In genomic region chr7:137774793-137775201, GRCh38 we compare ENCODE assay signal across 12 cellular contexts.
DNase-seq lines count a peak whose midpoint lies in the region; ATAC-seq and TF ChIP-seq lines count a peak whose summit lies in the region.
"Had no signal": no experiment of that assay in that cellular context is flagged by ENCODE, and none has a peak within 500 bp of the region (broad histone marks: within the 10 kb centered on the region; RNA-seq: fewer than 3 reads in every experiment).

No MANE protein-coding gene starts in this region.

- H2AFZ ChIP-seq in mesenchymal stem cell (ENCODE audit: low read depth, low read length): no peak overlapping the region

- no peak overlapping the region for H4K91ac ChIP-seq in mesenchymal stem cell (ENCODE audit: low read length)

- H2BK120ac ChIP-seq in mesenchymal stem cell (ENCODE audit: low read depth, low read length): no peak overlapping the region

- peaks cover 2% of the 10 kb centered on the region for H3K4me1 ChIP-seq in mesenchymal stem cell (ENCODE audit: control insufficient read depth, insufficient read depth, low read depth, low read length)
- H3K4me1 ChIP-seq: HAP-1 had no signal

- H2AK5ac ChIP-seq in mesenchymal stem cell (ENCODE audit: low read length, severe bottlenecking): no peak overlapping the region

- H3K36me3 ChIP-seq in mesenchymal stem cell (ENCODE audit: control insufficient read depth in 1 of 2, insufficient read depth in 2 of 2, low read depth in 1 of 2, low read length in 2 of 2): no peaks in the 10 kb centered on the region
- H3K36me3 ChIP-seq: HAP-1 had no signal

- no peaks in the 10 kb centered on the region for H3K9me3 ChIP-seq in mesenchymal stem cell (ENCODE audit: control insufficient read depth, low read length)
- H3K9me3 ChIP-seq: HAP-1 had no signal

- H3K9ac ChIP-seq in mesenchymal stem cell (ENCODE audit: low read length): peak overlapping the region; percentile 84

- peak; percentile 53 for ATAC-seq in activated CD4-positive, alpha-beta T cell treated with anti-CD3 and anti-CD28 coated beads for 36 hours
- peak; percentile 58 for ATAC-seq in HG03469 (IDR thresholded peaks at IDR 0.05; ENCODE audit: unreplicated experiment)
- no peak for ATAC-seq in natural killer cell
- ATAC-seq in HG02973 (IDR thresholded peaks at IDR 0.05; ENCODE audit: unreplicated experiment): no peak

- H3K4me3 ChIP-seq in astrocyte of the spinal cord (ENCODE audit: low read depth, low read length) (no peak overlapping the region), mesenchymal stem cell (ENCODE audit: insufficient read depth in 1 of 2, low read depth in 1 of 2, low read length in 2 of 2) (no peak overlapping the region)
- H3K4me3 ChIP-seq: HAP-1 had no signal

- H3K4me1 Mint-ChIP-seq in activated CD4-positive, alpha-beta T cell treated with anti-CD3 and anti-CD28 coated beads for 36 hours: peaks cover 2% of the 10 kb centered on the region
- no peaks in the 10 kb centered on the region for H3K4me1 Mint-ChIP-seq in activated CD4-positive, alpha-beta T cell treated with anti-CD3 and anti-CD28 coated beads, Interleukin-2, amount 10 ng/mL, durations not matched to agents 7 days and 5 days
- H3K4me1 Mint-ChIP-seq in natural killer cell: no peaks in the 10 kb centered on the region

- H3K79me1 ChIP-seq in mesenchymal stem cell (replicated peaks; ENCODE audit: low read length, poor library complexity, severe bottlenecking): no peaks in the 10 kb centered on the region

- TF ChIP-seq CTCF in astrocyte of the spinal cord (IDR thresholded peaks at IDR 0.05; ENCODE audit: low read depth, low read length) (no peak), natural killer cell (IDR thresholded peaks at IDR 0.05) (no peak)

- no peak overlapping the region for H3K27ac Mint-ChIP-seq in activated CD4-positive, alpha-beta T cell treated with anti-CD3 and anti-CD28 coated beads for 36 hours
- no peak overlapping the region for H3K27ac Mint-ChIP-seq in activated CD4-positive, alpha-beta T cell treated with anti-CD3 and anti-CD28 coated beads, Interleukin-2, amount 10 ng/mL, durations not matched to agents 7 days and 5 days
- no peak overlapping the region for H3K27ac Mint-ChIP-seq in natural killer cell

- H3K4me3 Mint-ChIP-seq in activated CD4-positive, alpha-beta T cell treated with anti-CD3 and anti-CD28 coated beads for 36 hours: peak overlapping the region; percentile 47
- H3K4me3 Mint-ChIP-seq in activated CD4-positive, alpha-beta T cell treated with anti-CD3 and anti-CD28 coated beads, Interleukin-2, amount 10 ng/mL, durations not matched to agents 7 days and 5 days: no peak overlapping the region
- no peak overlapping the region for H3K4me3 Mint-ChIP-seq in natural killer cell

- CTCF ChIA-PET in activated CD4-positive, alpha-beta T cell treated with anti-CD3 and anti-CD28 coated beads for 36 hours (lab: Charles Lee): interaction anchor here (0.7 kb wide), 2 partner anchors 33 to 319 kb away, joined by 3 read pairs; no protein-coding TSS in a partner anchor
- CTCF ChIA-PET in activated CD4-positive, alpha-beta T cell treated with anti-CD3 and anti-CD28 coated beads, Interleukin-2, amount 10 ng/mL, durations not matched to agents 7 days and 5 days (lab: Charles Lee): no interaction called here

- H3K27me3 ChIP-seq in mesenchymal stem cell (ENCODE audit: control insufficient read depth in 1 of 2, insufficient read depth in 1 of 2, low read length in 2 of 2): no peaks in the 10 kb centered on the region

- 69% methylated on average over 4 of the region's 4 CpGs for WGBS in mesenchymal stem cell

- no peak overlapping the region for H2BK5ac ChIP-seq in mesenchymal stem cell (ENCODE audit: low read depth, low read length, poor library complexity, severe bottlenecking)

- no peak overlapping the region for H3K4me2 ChIP-seq in mesenchymal stem cell (ENCODE audit: low read length, poor library complexity, severe bottlenecking)

- no peaks in the 10 kb centered on the region for H3K9me3 Mint-ChIP-seq in activated CD4-positive, alpha-beta T cell treated with anti-CD3 and anti-CD28 coated beads for 36 hours (ENCODE audit: low read depth)
- H3K9me3 Mint-ChIP-seq in activated CD4-positive, alpha-beta T cell treated with anti-CD3 and anti-CD28 coated beads, Interleukin-2, amount 10 ng/mL, durations not matched to agents 7 days and 5 days: no peaks in the 10 kb centered on the region
- peaks cover 0 to 2% of the 10 kb centered on the region in 2 donors for H3K9me3 Mint-ChIP-seq in natural killer cell

- in situ Hi-C loops in astrocyte of the spinal cord (cut with HindIII; ENCODE audit: low sequenced_read_pairs): no loop called here

- H3K27ac ChIP-seq in mesenchymal stem cell (ENCODE audit: low read length, poor library complexity, severe bottlenecking): no peak overlapping the region

- no peaks in the 10 kb centered on the region for H3K36me3 Mint-ChIP-seq in activated CD4-positive, alpha-beta T cell treated with anti-CD3 and anti-CD28 coated beads for 36 hours (ENCODE audit: low read depth)
- H3K36me3 Mint-ChIP-seq in activated CD4-positive, alpha-beta T cell treated with anti-CD3 and anti-CD28 coated beads, Interleukin-2, amount 10 ng/mL, durations not matched to agents 7 days and 5 days (ENCODE audit: low read depth): no peaks in the 10 kb centered on the region
- H3K36me3 Mint-ChIP-seq in natural killer cell: no peaks in the 10 kb centered on the region

- no peak overlapping the region for H3K4ac ChIP-seq in mesenchymal stem cell (ENCODE audit: low read depth in 1 of 2, low read length in 2 of 2)

- H4K8ac ChIP-seq in mesenchymal stem cell (ENCODE audit: low read length): no peak overlapping the region

- POLR2A ChIA-PET in activated CD4-positive, alpha-beta T cell treated with anti-CD3 and anti-CD28 coated beads for 36 hours (lab: Charles Lee): no interaction called here
- POLR2A ChIA-PET in activated CD4-positive, alpha-beta T cell treated with anti-CD3 and anti-CD28 coated beads, Interleukin-2, amount 10 ng/mL, durations not matched to agents 7 days and 5 days (lab: Charles Lee): no interaction called here

- DNase-seq in activated CD4-positive, alpha-beta T cell treated with anti-CD3 and anti-CD28 coated beads for 36 hours: peak; percentile 17
- no peak for DNase-seq in activated CD4-positive, alpha-beta T cell treated with anti-CD3 and anti-CD28 coated beads, Interleukin-2, amount 10 ng/mL, durations not matched to agents 7 days and 5 days
- DNase-seq in astrocyte of the spinal cord (ENCODE audit: low read depth, low spot score): peak; percentile 69
- peak; percentile 1 for DNase-seq in mesenchymal stem cell
- no peak for DNase-seq in natural killer cell
- DNase-seq in islet precursor cell: no peak
- DNase-seq: 8988T; NCI-H2171 treated with DMSO at 0.1 percent for 48 hours; stimulated activated CD8-positive, alpha-beta memory T cell treated with anti-CD3 and anti-CD28 coated beads, Interleukin-4, amount 100 ng/mL, for 48 hours had no signal

- H2BK15ac ChIP-seq in mesenchymal stem cell (ENCODE audit: low read depth, poor library complexity, severe bottlenecking): no peak overlapping the region

- no peak overlapping the region for H3K23ac ChIP-seq in mesenchymal stem cell (ENCODE audit: low read length in 2 of 2)

- intact Hi-C loops in activated CD4-positive, alpha-beta T cell treated with anti-CD3 and anti-CD28 coated beads for 36 hours (cut with DNase I, micrococcal nuclease): no loop called here
- intact Hi-C loops in natural killer cell (cut with micrococcal nuclease): no loop called here

- H3K18ac ChIP-seq in mesenchymal stem cell (ENCODE audit: low read depth in 1 of 2, low read length in 2 of 2): no peak overlapping the region

- no peak overlapping the region for H3K14ac ChIP-seq in mesenchymal stem cell (ENCODE audit: low read length in 2 of 2)

- H3K27me3 Mint-ChIP-seq in activated CD4-positive, alpha-beta T cell treated with anti-CD3 and anti-CD28 coated beads for 36 hours: peaks cover 10% of the 10 kb centered on the region
- peaks cover 12% of the 10 kb centered on the region for H3K27me3 Mint-ChIP-seq in activated CD4-positive, alpha-beta T cell treated with anti-CD3 and anti-CD28 coated beads, Interleukin-2, amount 10 ng/mL, durations not matched to agents 7 days and 5 days
- H3K27me3 Mint-ChIP-seq in natural killer cell (ENCODE audit: low read depth in 2 of 2): peaks cover 1 to 8% of the 10 kb centered on the region in 2 donors

- no peak overlapping the region for H2BK12ac ChIP-seq in mesenchymal stem cell (ENCODE audit: low read length in 2 of 2)

Comparison
In these comparisons a context has a peak if more than half of its experiments do, and no peak if none do; other contexts are left out.
1. DNase-seq: peak in activated CD4-positive, alpha-beta T cell treated with anti-CD3 and anti-CD28 coated beads for 36 hours (single experiment), astrocyte of the spinal cord (single experiment) and mesenchymal stem cell (single experiment); none in activated CD4-positive, alpha-beta T cell treated with anti-CD3 and anti-CD28 coated beads, Interleukin-2, amount 10 ng/mL, durations not matched to agents 7 days and 5 days (single experiment), natural killer cell (single experiment) and islet precursor cell (single experiment).
2. ATAC-seq: peak in activated CD4-positive, alpha-beta T cell treated with anti-CD3 and anti-CD28 coated beads for 36 hours (single experiment) and HG03469 (single experiment); none in natural killer cell (0 of 3) and HG02973 (single experiment).